Comparison of ENCODE assay signal across 4 cellular contexts in genomic region chr10:13053208-13053607, GRCh38. TPM values are rescaled to one million over a fixed set of nuclear protein-coding genes. Genes with fewer than 3 reads are reported as not detected.
"Had no signal": no experiment of that assay in that cellular context is flagged by ENCODE, and none has a peak within 500 bp of the region (broad histone marks: within the 10 kb centered on the region; RNA-seq: fewer than 3 reads in every experiment).

No MANE protein-coding gene starts in this region.

RNA-seq across cellular contexts. Expression of gene CCDC3, which starts 51.7 kb away (rescaled TPM):
- total RNA-seq: OCI-LY7, PC-3, PC-9, RPMI7951 had no signal
